Comparison of ENCODE assay signal across 1 cellular context in the genomic region with DNA sequence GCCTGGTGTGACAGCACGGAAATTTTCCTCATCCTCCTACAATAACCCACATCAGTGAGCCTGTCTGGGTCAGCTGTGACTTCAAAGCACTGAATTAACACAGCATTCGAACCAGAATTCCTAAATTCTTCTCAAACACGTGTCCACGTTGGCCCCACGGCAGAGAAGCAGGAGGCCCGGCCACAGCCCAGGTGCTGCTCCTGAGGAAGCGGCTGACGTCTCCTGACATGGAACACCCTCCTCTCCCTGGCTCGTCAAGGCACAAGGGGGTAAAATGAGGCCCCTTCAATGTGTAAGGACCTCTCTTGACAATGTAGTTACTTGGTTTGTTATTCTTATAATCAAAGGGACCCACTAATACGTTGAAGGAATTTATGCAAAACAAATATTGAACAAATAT.
TF ChIP-seq lines count a peak whose summit lies in the region.

No MANE protein-coding gene starts in this region.

TF ChIP-seq in H1, 55 proteins besides CTCF, POLR2A, EP300 and RAD21:
- TF ChIP-seq EZH2 (IDR thresholded peaks at IDR 0.05; ENCODE audit: low read depth, low read length, severe bottlenecking) (no peak), SAP30 (IDR thresholded peaks at IDR 0.05; ENCODE audit: insufficient read depth, insufficient replicate concordance, low read length) (no peak), HDAC6 (IDR thresholded peaks at IDR 0.05; ENCODE audit: low read depth, low read length) (no peak), GABPA (IDR thresholded peaks at IDR 0.05; ENCODE audit: borderline replicate concordance, insufficient read depth, low read length) (no peak), YY1 (IDR thresholded peaks at IDR 0.05; ENCODE audit: low read depth, low read length) (no peak), CREB1 (IDR thresholded peaks at IDR 0.05) (no peak), RXRA (IDR thresholded peaks at IDR 0.05; ENCODE audit: insufficient read depth, low read depth, low read length) (no peak), POLR2AphosphoS5 (IDR thresholded peaks at IDR 0.05; ENCODE audit: low read depth, low read length) (no peak), KDM5A (IDR thresholded peaks at IDR 0.05; ENCODE audit: low read length) (no peak), SUZ12 (IDR thresholded peaks at IDR 0.05; ENCODE audit: low read length) (no peak), JUND (IDR thresholded peaks at IDR 0.05; ENCODE audit: low read length) (no peak), JUN (IDR thresholded peaks at IDR 0.05; ENCODE audit: low read depth, low read length) (no peak), BCL11A (IDR thresholded peaks at IDR 0.05; ENCODE audit: low read depth in 2 of 2, low read length in 2 of 2) (no peak), TBP (IDR thresholded peaks at IDR 0.05; ENCODE audit: low read depth, low read length) (no peak), FOSL1 (IDR thresholded peaks at IDR 0.05; ENCODE audit: insufficient read depth, low read depth, low read length) (no peak), ZNF274 (IDR thresholded peaks at IDR 0.05; ENCODE audit: borderline replicate concordance, extremely low read depth, low read length) (no peak), TCF12 (IDR thresholded peaks at IDR 0.05; ENCODE audit: low read depth, low read length) (no peak), CHD1 (IDR thresholded peaks at IDR 0.05; ENCODE audit: low read depth, low read length) (no peak), SIN3A (conservative IDR thresholded peaks at IDR 0.05 in 1 of 2, IDR thresholded peaks at IDR 0.05 in 1 of 2; ENCODE audit: low read depth in 1 of 2, low read length in 2 of 2) (no peak)
